Comparison of ENCODE assay signal across 8 cellular contexts in genomic region chr17:488993-489757, GRCh38. TPM values are rescaled to one million over a fixed set of nuclear protein-coding genes. Genes with fewer than 3 reads are reported as not detected.
DNase-seq lines count a peak whose midpoint lies in the region; ATAC-seq and TF ChIP-seq lines count a peak whose summit lies in the region.

No MANE protein-coding gene starts in this region.

- H3K36me3 ChIP-seq in BJ (ENCODE audit: control insufficient read depth, insufficient read depth, low read length), result no peaks in the 10 kb centered on the region

- ATAC-seq in HG02610 (IDR thresholded peaks at IDR 0.05; ENCODE audit: unreplicated experiment), result peak; percentile 19
- peak; percentile 76 for ATAC-seq in activated CD8-positive, alpha-beta memory T cell treated with anti-CD3 and anti-CD28 coated beads, Interleukin-2, amount 10 ng/mL, durations not matched to agents 7 days and 5 days
- ATAC-seq in Right ventricle myocardium superior (ENCODE audit: poor library complexity), result peak; percentile 81

- CTCF ChIA-PET in BJ (lab: Yijun Ruan, JAX), result no interaction called here
- CTCF ChIA-PET in activated CD8-positive, alpha-beta memory T cell treated with anti-CD3 and anti-CD28 coated beads, Interleukin-2, amount 10 ng/mL, durations not matched to agents 7 days and 5 days (lab: Charles Lee), result interaction anchor here (1.0 kb wide), 3 partner anchors 42 to 77 kb away, joined by 3 to 4 read pairs (median 3); no protein-coding TSS in a partner anchor

- H3K27me3 ChIP-seq in BJ (ENCODE audit: control insufficient read depth, insufficient read depth, low read length), result no peaks in the 10 kb centered on the region

- peak overlapping the region; percentile 67 for H3K4me3 ChIP-seq in BJ (ENCODE audit: low read depth, low read length)
- H3K4me3 ChIP-seq in retinal pigment epithelial cell (ENCODE audit: low read length), result peak overlapping the region; percentile 62

- no peaks in the 10 kb centered on the region for H3K9me3 Mint-ChIP-seq in activated CD8-positive, alpha-beta memory T cell treated with anti-CD3 and anti-CD28 coated beads, Interleukin-2, amount 10 ng/mL, durations not matched to agents 7 days and 5 days (ENCODE audit: low read depth)

- peak overlapping the region; percentile 93 for H3K27ac Mint-ChIP-seq in activated CD8-positive, alpha-beta memory T cell treated with anti-CD3 and anti-CD28 coated beads, Interleukin-2, amount 10 ng/mL, durations not matched to agents 7 days and 5 days

- TF ChIP-seq CTCF in BJ (IDR thresholded peaks at IDR 0.05; ENCODE audit: insufficient read depth, low read depth, low read length) (no peak), retinal pigment epithelial cell (conservative IDR thresholded peaks at IDR 0.05; ENCODE audit: low read depth, low read length) (peak; percentile 4)

- peaks cover 20% of the 10 kb centered on the region for H3K27me3 Mint-ChIP-seq in activated CD8-positive, alpha-beta memory T cell treated with anti-CD3 and anti-CD28 coated beads, Interleukin-2, amount 10 ng/mL, durations not matched to agents 7 days and 5 days

- H3K4me1 Mint-ChIP-seq in activated CD8-positive, alpha-beta memory T cell treated with anti-CD3 and anti-CD28 coated beads, Interleukin-2, amount 10 ng/mL, durations not matched to agents 7 days and 5 days, result peaks cover 5% of the 10 kb centered on the region

- DNase-seq in BJ (ENCODE audit: low read depth) (no peak), Right ventricle myocardium superior (no peak), retinal pigment epithelial cell (ENCODE audit: low read depth) (no peak), SKM-1 treated with dmso at 0.1 percent for 144 hours (lab: John Stamatoyannopoulos, UW; ENCODE audit: unreplicated experiment) (no peak), NCI-H1048 (lab: John Stamatoyannopoulos, UW) (no peak), NCI-H446 (lab: John Stamatoyannopoulos, UW) (no peak)
- DNase-seq in activated CD8-positive, alpha-beta memory T cell treated with anti-CD3 and anti-CD28 coated beads, Interleukin-2, amount 10 ng/mL, durations not matched to agents 7 days and 5 days, result peak; percentile 81

- POLR2A ChIA-PET in BJ (lab: Charles Lee), result no interaction called here

- intact Hi-C loops in Right ventricle myocardium superior (cut with DNase I), result no loop called here

- peaks cover 5% of the 10 kb centered on the region for H3K36me3 Mint-ChIP-seq in activated CD8-positive, alpha-beta memory T cell treated with anti-CD3 and anti-CD28 coated beads, Interleukin-2, amount 10 ng/mL, durations not matched to agents 7 days and 5 days

- peak overlapping the region; percentile 91 for H3K4me3 Mint-ChIP-seq in activated CD8-positive, alpha-beta memory T cell treated with anti-CD3 and anti-CD28 coated beads, Interleukin-2, amount 10 ng/mL, durations not matched to agents 7 days and 5 days

RNA-seq across cellular contexts. Expression of gene RFLNB, which starts 43.4 kb away (rescaled TPM):
- 23.5 and 24.9 TPM in 2 replicates for polyA plus RNA-seq in BJ (2011; rRNA removed)
- 26.2 and 38.6 TPM in 2 replicates for polyA minus RNA-seq in BJ (2011; rRNA and poly(A)+ RNA removed)
- total RNA-seq in activated CD8-positive, alpha-beta memory T cell treated with anti-CD3 and anti-CD28 coated beads, Interleukin-2, amount 10 ng/mL, durations not matched to agents 7 days and 5 days, result 10 to 100 TPM; 65.4 to 74.4 TPM
- 19.6 TPM for total RNA-seq in Right ventricle myocardium superior

Comparison
In these comparisons a context has a peak if more than half of its experiments do, and no peak if none do; other contexts are left out.
1. ATAC-seq: peak in every context shown above with its lines; median percentile 81 in Right ventricle myocardium superior; 76 in activated CD8-positive, alpha-beta memory T cell treated with anti-CD3 and anti-CD28 coated beads, Interleukin-2, amount 10 ng/mL, durations not matched to agents 7 days and 5 days; 19 in HG02610.